ENCODE assay signal across 21 cellular contexts in the genomic region with DNA sequence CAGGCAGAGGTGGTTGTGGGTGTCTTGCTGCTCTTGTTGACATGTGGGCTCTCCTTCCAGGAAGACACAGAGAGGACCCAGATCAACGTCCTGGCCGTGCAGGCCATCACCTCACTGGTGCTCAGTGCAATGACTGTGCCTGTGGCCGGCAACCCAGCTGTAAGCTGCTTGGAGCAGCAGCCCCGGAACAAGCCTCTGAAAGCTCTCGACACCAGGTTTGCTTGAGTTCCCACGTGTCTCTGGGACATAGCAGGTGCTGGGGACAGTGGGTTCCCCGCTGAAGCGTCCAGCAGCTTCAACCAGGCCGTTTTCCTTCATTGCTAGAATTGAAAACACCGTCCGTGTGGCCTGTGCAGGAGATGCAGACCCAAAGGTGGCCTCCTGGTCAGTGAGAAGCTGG. TPM values are rescaled to one million over a fixed set of nuclear protein-coding genes. Genes with fewer than 3 reads are reported as not detected.
DNase-seq lines count a peak whose midpoint lies in the region; ATAC-seq and TF ChIP-seq lines count a peak whose summit lies in the region.
"Had no signal": no experiment of that assay in that cellular context is flagged by ENCODE, and none has a peak within 500 bp of the region (broad histone marks: within the 10 kb centered on the region; RNA-seq: fewer than 3 reads in every experiment).

No MANE protein-coding gene starts in this region.

- H3K9me3 Mint-ChIP-seq in activated CD8-positive, alpha-beta T cell treated with anti-CD3 and anti-CD28 coated beads, Interleukin-2, amount 10 ng/mL, durations not matched to agents 7 days and 5 days (ENCODE audit: insufficient read depth), result no peaks in the 10 kb centered on the region
- no peaks in the 10 kb centered on the region for H3K9me3 Mint-ChIP-seq in activated CD8-positive, alpha-beta T cell treated with anti-CD3 and anti-CD28 coated beads for 36 hours
- H3K9me3 Mint-ChIP-seq in natural killer cell, result no peaks in the 10 kb centered on the region
- H3K9me3 Mint-ChIP-seq: CD8-positive, alpha-beta memory T cell had no signal

- no peak overlapping the region for H2AFZ ChIP-seq in OCI-LY3 (ENCODE audit: low read depth, low read length)
- H2AFZ ChIP-seq: GM23248 had no signal

- no peaks in the 10 kb centered on the region for H3K27me3 Mint-ChIP-seq in activated CD8-positive, alpha-beta T cell treated with anti-CD3 and anti-CD28 coated beads, Interleukin-2, amount 10 ng/mL, durations not matched to agents 7 days and 5 days (ENCODE audit: low read depth)
- H3K27me3 Mint-ChIP-seq in activated CD8-positive, alpha-beta T cell treated with anti-CD3 and anti-CD28 coated beads for 36 hours, result no peaks in the 10 kb centered on the region
- H3K27me3 Mint-ChIP-seq in natural killer cell (ENCODE audit: low read depth in 2 of 2), result no peaks in the 10 kb centered on the region
- H3K27me3 Mint-ChIP-seq: CD8-positive, alpha-beta memory T cell had no signal

- H3K4me1 Mint-ChIP-seq in activated CD8-positive, alpha-beta T cell treated with anti-CD3 and anti-CD28 coated beads, Interleukin-2, amount 10 ng/mL, durations not matched to agents 7 days and 5 days (ENCODE audit: low read depth), result peaks cover 25% of the 10 kb centered on the region
- H3K4me1 Mint-ChIP-seq in activated CD8-positive, alpha-beta T cell treated with anti-CD3 and anti-CD28 coated beads for 36 hours (ENCODE audit: low read depth), result peaks cover 2% of the 10 kb centered on the region
- H3K4me1 Mint-ChIP-seq in natural killer cell, result peaks cover 37 to 57% of the 10 kb centered on the region in 2 donors

- no peak overlapping the region for H3K9ac ChIP-seq in OCI-LY3 (ENCODE audit: low read length)
- H3K9ac ChIP-seq: GM23248 had no signal

- H4K20me1 ChIP-seq in OCI-LY3 (ENCODE audit: insufficient read depth, low read length), result peaks cover 17% of the 10 kb centered on the region

- peak overlapping the region; percentile 11; the same call in 1 of the 2 replicates for H3K4me3 ChIP-seq in OCI-LY3 (ENCODE audit: low read length)
- H3K4me3 ChIP-seq in sigmoid colon, result no peak overlapping the region
- H3K4me3 ChIP-seq: GM23248, HAP-1, K562, Peyer's patch had no signal

- no peak for TF ChIP-seq CTCF in activated CD8-positive, alpha-beta T cell treated with anti-CD3 and anti-CD28 coated beads for 36 hours (IDR thresholded peaks at IDR 0.05)
- TF ChIP-seq CTCF in OCI-LY3 (IDR thresholded peaks at IDR 0.05; ENCODE audit: low read depth, low read length), result no peak
- no peak for TF ChIP-seq CTCF in sigmoid colon (IDR thresholded peaks at IDR 0.05)
- TF ChIP-seq CTCF in natural killer cell (IDR thresholded peaks at IDR 0.05), result no peak

- intact Hi-C loops in activated CD8-positive, alpha-beta T cell treated with anti-CD3 and anti-CD28 coated beads for 36 hours (cut with micrococcal nuclease), result no loop called here
- intact Hi-C loops in left ventricle myocardium superior (cut with micrococcal nuclease), result no loop called here
- intact Hi-C loops in sigmoid colon (cut with DNase I), result no loop called here
- intact Hi-C loops in natural killer cell (cut with micrococcal nuclease), result no loop called here

- peaks cover 43% of the 10 kb centered on the region for H3K36me3 Mint-ChIP-seq in activated CD8-positive, alpha-beta T cell treated with anti-CD3 and anti-CD28 coated beads, Interleukin-2, amount 10 ng/mL, durations not matched to agents 7 days and 5 days (ENCODE audit: low read depth)
- H3K36me3 Mint-ChIP-seq in activated CD8-positive, alpha-beta T cell treated with anti-CD3 and anti-CD28 coated beads for 36 hours (ENCODE audit: low read depth), result peaks cover 18% of the 10 kb centered on the region
- H3K36me3 Mint-ChIP-seq in natural killer cell, result no peaks in the 10 kb centered on the region

- POLR2A ChIA-PET in activated CD8-positive, alpha-beta T cell treated with anti-CD3 and anti-CD28 coated beads, Interleukin-2, amount 10 ng/mL, durations not matched to agents 7 days and 5 days (lab: Charles Lee), result no interaction called here
- POLR2A ChIA-PET in activated CD8-positive, alpha-beta T cell treated with anti-CD3 and anti-CD28 coated beads for 36 hours (lab: Charles Lee), result interaction anchor here (1.0 kb wide), 1 partner anchor 26 kb away, joined by 3 read pairs; no protein-coding TSS in a partner anchor

- H3K27me3 ChIP-seq in OCI-LY3 (ENCODE audit: low read depth, low read length) (no peaks in the 10 kb centered on the region), sigmoid colon (no peaks in the 10 kb centered on the region)
- H3K27me3 ChIP-seq: Peyer's patch had no signal

- H3K4me3 Mint-ChIP-seq in activated CD8-positive, alpha-beta T cell treated with anti-CD3 and anti-CD28 coated beads, Interleukin-2, amount 10 ng/mL, durations not matched to agents 7 days and 5 days, result no peak overlapping the region
- no peak overlapping the region for H3K4me3 Mint-ChIP-seq in activated CD8-positive, alpha-beta T cell treated with anti-CD3 and anti-CD28 coated beads for 36 hours
- H3K4me3 Mint-ChIP-seq in natural killer cell, result no peak overlapping the region
- H3K4me3 Mint-ChIP-seq: CD8-positive, alpha-beta memory T cell had no signal

- peaks cover 74% of the 10 kb centered on the region for H3K36me3 ChIP-seq in OCI-LY3 (replicated peaks; ENCODE audit: low read depth, low read length)
- peaks cover 4 to 79% (median 47%) of the 10 kb centered on the region in 4 donors for H3K36me3 ChIP-seq in sigmoid colon

- TF ChIP-seq EP300 in sigmoid colon (IDR thresholded peaks at IDR 0.05), result no peak

- H3K9me3 ChIP-seq in OCI-LY3 (ENCODE audit: insufficient read depth, low read length) (no peaks in the 10 kb centered on the region), sigmoid colon (no peaks in the 10 kb centered on the region)
- H3K9me3 ChIP-seq: HAP-1, Peyer's patch had no signal

- TF ChIP-seq POLR2A in sigmoid colon (IDR thresholded peaks at IDR 0.05), result no peak

- CTCF ChIA-PET in activated CD8-positive, alpha-beta T cell treated with anti-CD3 and anti-CD28 coated beads, Interleukin-2, amount 10 ng/mL, durations not matched to agents 7 days and 5 days (lab: Charles Lee), result no interaction called here
- CTCF ChIA-PET in activated CD8-positive, alpha-beta T cell treated with anti-CD3 and anti-CD28 coated beads for 36 hours (lab: Charles Lee), result no interaction called here

- 95 to 97% methylated on average over 11 of the region's 11 CpGs for WGBS in sigmoid colon, 2 donors

- peak overlapping the region; percentile 41 for H3K27ac Mint-ChIP-seq in activated CD8-positive, alpha-beta T cell treated with anti-CD3 and anti-CD28 coated beads, Interleukin-2, amount 10 ng/mL, durations not matched to agents 7 days and 5 days
- H3K27ac Mint-ChIP-seq in activated CD8-positive, alpha-beta T cell treated with anti-CD3 and anti-CD28 coated beads for 36 hours, result no peak overlapping the region
- peak overlapping the region in 1 of 2 donors; percentile 53 for H3K27ac Mint-ChIP-seq in natural killer cell

- ATAC-seq in activated CD8-positive, alpha-beta T cell treated with anti-CD3 and anti-CD28 coated beads, Interleukin-2, amount 10 ng/mL, durations not matched to agents 7 days and 5 days, result no peak
- ATAC-seq in activated CD8-positive, alpha-beta T cell treated with anti-CD3 and anti-CD28 coated beads for 36 hours, result no peak
- ATAC-seq in left ventricle myocardium superior, result no peak
- no peak for ATAC-seq in natural killer cell
- ATAC-seq: K562 had no signal

- no peaks in the 10 kb centered on the region for H3K79me2 ChIP-seq in OCI-LY3 (ENCODE audit: low read length)

- peak overlapping the region; percentile 54 for H3K4me2 ChIP-seq in OCI-LY3 (ENCODE audit: low read length)

- H3K27ac ChIP-seq in OCI-LY3 (ENCODE audit: low read length) (peak overlapping the region; percentile 80), sigmoid colon (no peak overlapping the region)
- H3K27ac ChIP-seq: GM23248, Peyer's patch had no signal

- DNase-seq in activated CD8-positive, alpha-beta T cell treated with anti-CD3 and anti-CD28 coated beads, Interleukin-2, amount 10 ng/mL, durations not matched to agents 7 days and 5 days, result no peak
- DNase-seq in activated CD8-positive, alpha-beta T cell treated with anti-CD3 and anti-CD28 coated beads for 36 hours, result no peak
- peak; percentile 3 for DNase-seq in left ventricle myocardium superior
- peak; percentile 17 for DNase-seq in sigmoid colon
- DNase-seq in NCI-H1436 treated with DMSO at 0.1 percent for 48 hours (lab: John Stamatoyannopoulos, UW), result no peak
- no peak for DNase-seq in KG1 (lab: John Stamatoyannopoulos, UW)
- no peak for DNase-seq in natural killer cell
- DNase-seq: AML-193; C1 segment of cervical spinal cord; GM23248; NCI-H1092 treated with DMSO at 0.1 percent for 48 hours; NCI-H2029 treated with DMSO at 0.1 percent for 48 hours; NCI-H345; NCI-H524; NCI-H774; NK-92 treated with Interleukin-12 subunit alpha and Interleukin-12 subunit beta, amount 100 ng/mL, for 24 hours had no signal

- H3K4me1 ChIP-seq in OCI-LY3 (ENCODE audit: low read length) (peaks cover 34% of the 10 kb centered on the region), sigmoid colon (peaks cover 0 to 18% (median 9%) of the 10 kb centered on the region in 4 donors)
- H3K4me1 ChIP-seq: HAP-1, Peyer's patch had no signal

RNA-seq across cellular contexts. Expression of gene MSANTD1, which starts 25.6 kb away (rescaled TPM):
- 1 to 10 TPM in 1 of 2 experiments, under 1 TPM in 1; 0.83 to 1.0 TPM for total RNA-seq in activated CD8-positive, alpha-beta T cell treated with anti-CD3 and anti-CD28 coated beads, Interleukin-2, amount 10 ng/mL, durations not matched to agents 7 days and 5 days
- under 1 TPM; 0.43 TPM for total RNA-seq in activated CD8-positive, alpha-beta T cell treated with anti-CD3 and anti-CD28 coated beads for 36 hours
- 0.45 TPM for total RNA-seq in left ventricle myocardium superior
- 1 to 10 TPM in 2 of 4 donors, under 1 TPM in 2; 0.16 to 1.2 (median 0.73) TPM for total RNA-seq in sigmoid colon
- polyA plus RNA-seq in sigmoid colon, result under 1 TPM in 2 of 3 donors, not detected in 1; under 0.01 to 0.44 TPM
- total RNA-seq in natural killer cell, result 1 to 10 TPM in 2 of 3 donors, under 1 TPM in 1; 0.54 to 2.2 (median 1.8) TPM
- total RNA-seq: GM23248 had no signal
- polyA plus RNA-seq: CD8-positive, alpha-beta memory T cell; GM23248; K562 had no signal

Comparison
In these comparisons a context has a peak if more than half of its experiments do, and no peak if none do; other contexts are left out.
1. DNase-seq: peak in left ventricle myocardium superior (single experiment) and sigmoid colon (single experiment); none in activated CD8-positive, alpha-beta T cell treated with anti-CD3 and anti-CD28 coated beads, Interleukin-2, amount 10 ng/mL, durations not matched to agents 7 days and 5 days (single experiment), activated CD8-positive, alpha-beta T cell treated with anti-CD3 and anti-CD28 coated beads for 36 hours (single experiment), NCI-H1436 treated with DMSO at 0.1 percent for 48 hours (single experiment), KG1 (single experiment) and natural killer cell (single experiment).